In genomic region chr20:49887251-49887827, GRCh38 we compare ENCODE assay signal across 11 cellular contexts. TPM values are rescaled to one million over a fixed set of nuclear protein-coding genes. Genes with fewer than 3 reads are reported as not detected.
DNase-seq lines count a peak whose midpoint lies in the region; ATAC-seq and TF ChIP-seq lines count a peak whose summit lies in the region.
"Had no signal": no experiment of that assay in that cellular context is flagged by ENCODE, and none has a peak within 500 bp of the region (broad histone marks: within the 10 kb centered on the region; RNA-seq: fewer than 3 reads in every experiment).

No MANE protein-coding gene starts in this region.

- TF ChIP-seq POLR2A in body of pancreas (IDR thresholded peaks at IDR 0.05) = no peak

- peaks cover 5% of the 10 kb centered on the region for H3K27me3 Mint-ChIP-seq in HFFc6 (ENCODE audit: insufficient read depth)

- H3K9me3 Mint-ChIP-seq in HFFc6 = no peaks in the 10 kb centered on the region
- no peaks in the 10 kb centered on the region for H3K9me3 Mint-ChIP-seq in stimulated activated effector memory CD8-positive, alpha-beta T cell treated with anti-CD3 and anti-CD28 coated beads, Interleukin-12 subunit alpha, Interleukin-12 subunit beta, amount 100 ng/mL, for 72 hours

- H3K27ac ChIP-seq in body of pancreas = peak overlapping the region; percentile 8 to 62 (median 22)
- H3K27ac ChIP-seq: SJSA1 had no signal

- peaks cover 21% of the 10 kb centered on the region for H3K4me1 Mint-ChIP-seq in HFFc6 (ENCODE audit: low read depth)
- peaks cover 36% of the 10 kb centered on the region for H3K4me1 Mint-ChIP-seq in stimulated activated effector memory CD8-positive, alpha-beta T cell treated with anti-CD3 and anti-CD28 coated beads, Interleukin-12 subunit alpha, Interleukin-12 subunit beta, amount 100 ng/mL, for 72 hours

- TF ChIP-seq CTCF in HFFc6 (IDR thresholded peaks at IDR 0.05) (no peak), body of pancreas (IDR thresholded peaks at IDR 0.05) (no peak)

- H3K27ac Mint-ChIP-seq in HFFc6 = peak overlapping the region; percentile 11
- H3K27ac Mint-ChIP-seq in stimulated activated effector memory CD8-positive, alpha-beta T cell treated with anti-CD3 and anti-CD28 coated beads, Interleukin-12 subunit alpha, Interleukin-12 subunit beta, amount 100 ng/mL, for 72 hours = peak overlapping the region; percentile 81

- H3K36me3 ChIP-seq in body of pancreas (replicated peaks in 1 of 2; ENCODE audit: insufficient read depth in 1 of 2, low read depth in 2 of 2) = peaks cover 0 to 3% of the 10 kb centered on the region in 2 donors

- intact Hi-C loops in body of pancreas (cut with DNase I) = loop anchor here (10.0 kb wide), 1 partner anchor 343 kb away; no protein-coding TSS in a partner anchor

- 75 to 84% methylated on average over 10 to 13 of the region's 13 CpGs for WGBS in body of pancreas, 2 donors

- peaks cover 6% of the 10 kb centered on the region; the same call in 1 of the 2 replicates for H3K36me3 Mint-ChIP-seq in HFFc6 (ENCODE audit: low read depth)
- peaks cover 79% of the 10 kb centered on the region for H3K36me3 Mint-ChIP-seq in stimulated activated effector memory CD8-positive, alpha-beta T cell treated with anti-CD3 and anti-CD28 coated beads, Interleukin-12 subunit alpha, Interleukin-12 subunit beta, amount 100 ng/mL, for 72 hours

- no peak for ATAC-seq in body of pancreas
- no peak for ATAC-seq in stimulated activated effector memory CD8-positive, alpha-beta T cell treated with anti-CD3 and anti-CD28 coated beads, Interleukin-12 subunit alpha, Interleukin-12 subunit beta, amount 100 ng/mL, for 72 hours

- peaks cover 40% of the 10 kb centered on the region for H3K4me1 ChIP-seq in body of pancreas

- peak; percentile 4 for DNase-seq in HFFc6
- peak in 1 of 4 donors; percentile 28 for DNase-seq in body of pancreas
- peak; percentile 47 for DNase-seq in left kidney (ENCODE audit: low read depth, low spot score)
- DNase-seq in stimulated activated effector memory CD8-positive, alpha-beta T cell treated with anti-CD3 and anti-CD28 coated beads, Interleukin-12 subunit alpha, Interleukin-12 subunit beta, amount 100 ng/mL, for 72 hours (ENCODE audit: low spot score in 2 of 2) = no peak
- no peak for DNase-seq in GM19240 (ENCODE audit: insufficient read length, low spot score)
- no peak for DNase-seq in stimulated activated CD4-positive, alpha-beta T cell treated with anti-CD3 and anti-CD28 coated beads, Interleukin-2, amount 100 ng/mL, for 24 hours
- DNase-seq in GDM1 (lab: John Stamatoyannopoulos, UW) = no peak
- DNase-seq in NCI-H1048 (lab: John Stamatoyannopoulos, UW) = no peak
- DNase-seq: NCI-H1105 treated with DMSO at 0.1 percent for 48 hours, occipital lobe had no signal

- H3K27me3 ChIP-seq in body of pancreas = no peaks in the 10 kb centered on the region
- H3K27me3 ChIP-seq: SJSA1 had no signal

- no peak overlapping the region for H3K4me3 ChIP-seq in body of pancreas
- H3K4me3 ChIP-seq: SJSA1 had no signal

- H3K9me3 ChIP-seq in body of pancreas = no peaks in the 10 kb centered on the region
- H3K9me3 ChIP-seq: SJSA1 had no signal

- H3K4me3 Mint-ChIP-seq in HFFc6 = peak overlapping the region; percentile 3; the same call in 1 of the 2 replicates
- H3K4me3 Mint-ChIP-seq in stimulated activated effector memory CD8-positive, alpha-beta T cell treated with anti-CD3 and anti-CD28 coated beads, Interleukin-12 subunit alpha, Interleukin-12 subunit beta, amount 100 ng/mL, for 72 hours = no peak overlapping the region

RNA-seq across cellular contexts. Expression of gene SPATA2, which starts 28.0 kb away (rescaled TPM):
- 1 to 10 TPM; 6.9 to 8.0 (median 7.2) TPM for total RNA-seq in HFFc6 (2021; fragmentation: NEBNext Ultra II Directional; extraction: Animal tissue kit (Norgen Biotek cat#: 25700))
- total RNA-seq in body of pancreas = 1 to 10 TPM; 3.9 to 7.3 TPM

RNA-seq across cellular contexts. Expression of gene RNF114, which starts 48.9 kb away (rescaled TPM):
- 10 to 100 TPM; 51.6 to 61.0 (median 56.1) TPM for total RNA-seq in HFFc6 (2021; fragmentation: NEBNext Ultra II Directional; extraction: Animal tissue kit (Norgen Biotek cat#: 25700))
- 100 to 1,000 TPM in 1 of 2 donors, 10 to 100 TPM in 1; 82.0 to 181 TPM for total RNA-seq in body of pancreas

Comparison
In these comparisons a context has a peak if more than half of its experiments do, and no peak if none do; other contexts are left out.
1. DNase-seq: peak in HFFc6 (single experiment) and left kidney (single experiment); none in stimulated activated effector memory CD8-positive, alpha-beta T cell treated with anti-CD3 and anti-CD28 coated beads, Interleukin-12 subunit alpha, Interleukin-12 subunit beta, amount 100 ng/mL, for 72 hours (0 of 2), GM19240 (single experiment), stimulated activated CD4-positive, alpha-beta T cell treated with anti-CD3 and anti-CD28 coated beads, Interleukin-2, amount 100 ng/mL, for 24 hours (0 of 2), GDM1 (single experiment) and NCI-H1048 (single experiment).